24 cellular contexts compared by ENCODE assay signal in genomic region chr15:85778107-85778776, GRCh38. TPM values are rescaled to one million over a fixed set of nuclear protein-coding genes. Genes with fewer than 3 reads are reported as not detected.
A peak's percentile ranks its signal among the peaks of the same experiment; 100 is the strongest.
DNase-seq lines count a peak whose midpoint lies in the region; ATAC-seq, FAIRE-seq and TF ChIP-seq lines count a peak whose summit lies in the region.
"Had no signal": no experiment of that assay in that cellular context is flagged by ENCODE, and none has a peak within 500 bp of the region (broad histone marks: within the 10 kb centered on the region; RNA-seq: fewer than 3 reads in every experiment).

No MANE protein-coding gene starts in this region.

- TF ChIP-seq POLR2A in HepG2 (IDR thresholded peaks at IDR 0.05; ENCODE audit: insufficient read depth in 1 of 2, low read depth in 2 of 2, low read length in 2 of 2) = no peak
- no peak for TF ChIP-seq POLR2A in testis (IDR thresholded peaks at IDR 0.05)

- H3K27ac ChIP-seq in HepG2 (ENCODE audit: extremely low read length, insufficient read depth, low read length) (peak overlapping the region; percentile 5), testis (peak overlapping the region in 1 of 2 donors; percentile 24)
- H3K27ac ChIP-seq: 22Rv1, colonic mucosa, epithelial cell of prostate, GM23248, neutrophil had no signal

- no TSS peak for BruUV-seq in HepG2 (replicated peaks; lab: Mats Ljungman, UMichigan)

- POLR2A ChIA-PET in HepG2 (lab: Yijun Ruan, JAX) = interaction anchor here (2.0 kb wide), 1 partner anchor 17 kb away, joined by 4 read pairs; the partner anchor contains the start of gene KLHL25

- no peaks in the 10 kb centered on the region for H3K27me3 Mint-ChIP-seq in type B pancreatic cell
- H3K27me3 Mint-ChIP-seq: activated CD4-positive, alpha-beta T cell treated with anti-CD3 and anti-CD28 coated beads, Interleukin-2, amount 10 ng/mL, durations not matched to agents 7 days and 5 days; B cell; IgD-negative memory B cell had no signal

- H3K36me3 Mint-ChIP-seq in type B pancreatic cell = peaks cover 10% of the 10 kb centered on the region
- H3K36me3 Mint-ChIP-seq: IgD-negative memory B cell had no signal

- intact Hi-C loops in HepG2 (cut with micrococcal nuclease; ENCODE audit: unreplicated experiment) = no loop called here
- intact Hi-C loops in testis (cut with DNase I; ENCODE audit: low total_unique reads) = no loop called here

- TF ChIP-seq EP300 in HepG2 (IDR thresholded peaks at IDR 0.05; ENCODE audit: low read depth in 2 of 2, low read length in 2 of 2) (no peak), HepG2 (CRISPR knock-in tag; IDR thresholded peaks at IDR 0.05; ENCODE audit: borderline replicate concordance) (no peak)

- no peak overlapping the region for H3K4me3 ChIP-seq in epithelial cell of esophagus (ENCODE audit: low read length)
- no peak overlapping the region for H3K4me3 ChIP-seq in HepG2 (replicated peaks in 1 of 3; ENCODE audit: insufficient read depth in 1 of 3, low read depth in 2 of 3, low read length in 3 of 3)
- no peak overlapping the region for H3K4me3 ChIP-seq in testis
- H3K4me3 ChIP-seq: colonic mucosa, GM23248, skin epidermis had no signal

- no peak for FAIRE-seq in HepG2 (lab: Jason Lieb, UNC)
- FAIRE-seq: astrocyte, RCC 7860 had no signal

- H3K79me2 ChIP-seq in HepG2 (ENCODE audit: insufficient read depth, low read length) = peaks cover 57% of the 10 kb centered on the region

- H3K9ac ChIP-seq in HepG2 (ENCODE audit: insufficient read depth, low read depth, low read length) = no peak overlapping the region
- H3K9ac ChIP-seq: GM23248 had no signal

- CTCF ChIA-PET in HepG2 (lab: Yijun Ruan, JAX; ENCODE audit: low intra/inter-chr PET ratio, low total read pairs) = no interaction called here

- no peaks in the 10 kb centered on the region for H3K9me3 Mint-ChIP-seq in type B pancreatic cell
- H3K9me3 Mint-ChIP-seq: activated CD4-positive, alpha-beta T cell treated with anti-CD3 and anti-CD28 coated beads, Interleukin-2, amount 10 ng/mL, durations not matched to agents 7 days and 5 days; IgD-negative memory B cell had no signal

- no peaks in the 10 kb centered on the region for H3K9me3 ChIP-seq in HepG2 (ENCODE audit: low read length)
- no peaks in the 10 kb centered on the region for H3K9me3 ChIP-seq in testis
- H3K9me3 ChIP-seq: colonic mucosa, neutrophil had no signal

- 94% methylated on average over 6 of the region's 10 CpGs for WGBS in HepG2 (ENCODE audit: low lambda C conversion rate)
- WGBS in testis, 2 donors = 68 to 83% methylated on average over 8 to 10 of the region's 10 CpGs

- no peak for ATAC-seq in HepG2
- no peak for ATAC-seq in GM18511 (IDR thresholded peaks at IDR 0.05; ENCODE audit: unreplicated experiment)

- H3K4me2 ChIP-seq in HepG2 (ENCODE audit: low read depth, low read length) = no peak overlapping the region

- no peaks in the 10 kb centered on the region for H4K20me1 ChIP-seq in HepG2 (ENCODE audit: insufficient read depth, low read length)

- no peak for TF ChIP-seq CTCF in epithelial cell of esophagus (IDR thresholded peaks at IDR 0.05; ENCODE audit: insufficient read depth, low read depth, low read length, missing control alignments)
- no peak for TF ChIP-seq CTCF in HepG2 (CRISPR knock-in tag; IDR thresholded peaks at IDR 0.05)
- TF ChIP-seq CTCF in testis (IDR thresholded peaks at IDR 0.05) = no peak
- TF ChIP-seq CTCF in type B pancreatic cell (conservative IDR thresholded peaks at IDR 0.05) = no peak

- TF ChIP-seq RAD21 in HepG2 (CRISPR knock-in tag; IDR thresholded peaks at IDR 0.05) = no peak

- H3K27me3 ChIP-seq in HepG2 (ENCODE audit: control insufficient read depth in 1 of 2, insufficient read depth in 2 of 2, low read length in 2 of 2) (no peaks in the 10 kb centered on the region), testis (no peaks in the 10 kb centered on the region)
- H3K27me3 ChIP-seq: colonic mucosa, neutrophil had no signal

- in situ Hi-C loops in HepG2 (cut with HindIII; ENCODE audit: extremely low pct_ligation_motif_present, low pct_unique_long_range_greater_than_20kb) = no loop called here

- peaks cover 60% of the 10 kb centered on the region for H3K4me1 ChIP-seq in HepG2 (ENCODE audit: insufficient read depth, low read length)
- peaks cover 27% of the 10 kb centered on the region for H3K4me1 ChIP-seq in testis
- H3K4me1 ChIP-seq: colonic mucosa had no signal

- no peak overlapping the region for H2AFZ ChIP-seq in HepG2 (ENCODE audit: low read length)
- H2AFZ ChIP-seq: GM23248 had no signal

- no peak overlapping the region for H3K27ac Mint-ChIP-seq in type B pancreatic cell
- H3K27ac Mint-ChIP-seq: activated CD4-positive, alpha-beta T cell treated with anti-CD3 and anti-CD28 coated beads, Interleukin-2, amount 10 ng/mL, durations not matched to agents 7 days and 5 days; B cell; IgD-negative memory B cell had no signal

- DNase-seq in NCI-H2171 treated with DMSO at 0.1 percent for 48 hours (lab: John Stamatoyannopoulos, UW) (peak; percentile 22), NCI-H2171 (lab: John Stamatoyannopoulos, UW) (no peak), epithelial cell of esophagus (ENCODE audit: low read depth) (peak; percentile 25), HepG2 (ENCODE audit: low spot score) (no peak), testis (peak; percentile 54), NCI-H146 (lab: John Stamatoyannopoulos, UW) (no peak), type B pancreatic cell (ENCODE audit: extremely low spot score, unreplicated experiment) (no peak)
- DNase-seq: activated CD4-positive, alpha-beta T cell treated with anti-CD3 and anti-CD28 coated beads, Interleukin-2, amount 10 ng/mL, durations not matched to agents 7 days and 5 days; activated naive CD4-positive, alpha-beta T cell treated with Interleukin-2 at 50 U/mL for 16 hours; colonic mucosa; DMS153; GM23248; midbrain; MV-4-11; NCI-H2107 had no signal

- no peak overlapping the region for H3K4me3 Mint-ChIP-seq in type B pancreatic cell
- H3K4me3 Mint-ChIP-seq: activated CD4-positive, alpha-beta T cell treated with anti-CD3 and anti-CD28 coated beads, Interleukin-2, amount 10 ng/mL, durations not matched to agents 7 days and 5 days; B cell; IgD-negative memory B cell had no signal

- peaks cover 44% of the 10 kb centered on the region for H3K4me1 Mint-ChIP-seq in type B pancreatic cell (ENCODE audit: unreplicated experiment)
- H3K4me1 Mint-ChIP-seq: B cell had no signal

- H3K36me3 ChIP-seq in HepG2 (replicated peaks in 1 of 2; ENCODE audit: control insufficient read depth in 1 of 2, insufficient read depth in 2 of 2, low read length in 2 of 2) (no peaks in the 10 kb centered on the region), testis (ENCODE audit: low read depth, missing control alignments) (no peaks in the 10 kb centered on the region)
- H3K36me3 ChIP-seq: colonic mucosa, neutrophil had no signal

TF ChIP-seq in HepG2, 621 proteins besides CTCF, POLR2A, EP300 and RAD21:
- TF ChIP-seq PLRG1 (conservative IDR thresholded peaks at IDR 0.05) (no peak), RFX5 (IDR thresholded peaks at IDR 0.05; ENCODE audit: low read depth, low read length) (0 out of 2 replicates have a peak, but pooled peaks have one; percentile 57), ZNF296 (CRISPR knock-in tag; conservative IDR thresholded peaks at IDR 0.05) (no peak)

RNA-seq across cellular contexts. Expression of gene KLHL25, which starts 16.5 kb away (rescaled TPM):
- total RNA-seq in HepG2 (2016; rRNA removed; fragmentation: Illumina TruSeq; extraction: Trizol) (7.4 and 8.2 TPM in 2 replicates), testis (10 to 100 TPM; 42.6 to 50.1 TPM), type B pancreatic cell (ENCODE audit: low replicate concordance) (6.9 and 12.3 TPM in 2 replicates)
- 2.2 TPM in 2 replicates for total RNA-seq in HepG2 (2016; cell fraction: cytosol; rRNA removed; fragmentation: Illumina TruSeq; extraction: Trizol; ENCODE audit: low read depth)
- 6.6 and 8.0 TPM in 2 replicates for total RNA-seq in HepG2 (2016; cell fraction: insoluble cytoplasmic fraction; rRNA removed; fragmentation: Illumina TruSeq; extraction: Trizol)
- 4.1 and 4.3 TPM in 2 replicates for total RNA-seq in HepG2 (2016; cell fraction: membrane; rRNA removed; fragmentation: Illumina TruSeq; extraction: Trizol)
- total RNA-seq in HepG2 (2016; cell fraction: nucleus; rRNA removed; fragmentation: Illumina TruSeq; extraction: Trizol) = 6.8 and 7.2 TPM in 2 replicates
- polyA plus RNA-seq in HepG2 (2011; rRNA removed) (3.7 and 5.2 TPM in 2 replicates), testis (ENCODE audit: insufficient read depth, low read depth, low replicate concordance) (19.6 TPM)
- polyA plus RNA-seq in HepG2 (2011; cell fraction: cytosol; rRNA removed) = 3.2 and 4.8 TPM in 2 replicates
- 9.9 and 10.8 TPM in 2 replicates for polyA plus RNA-seq in HepG2 (2011; cell fraction: nucleus; rRNA removed)
- polyA plus RNA-seq in HepG2 (2012) = 2.3 and 3.1 TPM in 2 replicates
- polyA plus RNA-seq in HepG2 (2016; cell fraction: cytosol; fragmentation: Illumina TruSeq; extraction: Trizol; ENCODE audit: low read depth) = 1.0 and 1.1 TPM in 2 replicates
- 5.4 and 5.9 TPM in 2 replicates for polyA plus RNA-seq in HepG2 (2016; cell fraction: insoluble cytoplasmic fraction; fragmentation: Illumina TruSeq; extraction: Trizol; ENCODE audit: low read depth)
- 1.7 and 2.0 TPM in 2 replicates for polyA plus RNA-seq in HepG2 (2016; cell fraction: membrane; fragmentation: Illumina TruSeq; extraction: Trizol; ENCODE audit: low read depth)
- polyA plus RNA-seq in HepG2 (2016; cell fraction: nucleus; fragmentation: Illumina TruSeq; extraction: Trizol; ENCODE audit: insufficient read depth, low read depth) = 8.0 TPM in 2 replicates
- polyA minus RNA-seq in HepG2 (2011; rRNA and poly(A)+ RNA removed; ENCODE audit: low replicate concordance) = 9.9 and 14.9 TPM in 2 replicates
- polyA minus RNA-seq in HepG2 (2011; cell fraction: cytosol; rRNA and poly(A)+ RNA removed) = 3.3 and 4.0 TPM in 2 replicates
- polyA minus RNA-seq in HepG2 (2011; cell fraction: nucleus; rRNA and poly(A)+ RNA removed) = 6.2 and 6.7 TPM in 2 replicates

Comparison
In these comparisons a context has a peak if more than half of its experiments do, and no peak if none do; other contexts are left out.
1. DNase-seq: peak in NCI-H2171 treated with DMSO at 0.1 percent for 48 hours (single experiment), epithelial cell of esophagus (single experiment) and testis (single experiment); none in NCI-H2171 (single experiment), HepG2 (single experiment), NCI-H146 (single experiment) and type B pancreatic cell (single experiment).